In genomic region chr2:36462311-36462710, GRCh38 we compare ENCODE assay signal across 21 cellular contexts.
DNase-seq lines count a peak whose midpoint lies in the region; ATAC-seq and TF ChIP-seq lines count a peak whose summit lies in the region.
"Had no signal": no experiment of that assay in that cellular context is flagged by ENCODE, and none has a peak within 500 bp of the region (broad histone marks: within the 10 kb centered on the region; RNA-seq: fewer than 3 reads in every experiment).

No MANE protein-coding gene starts in this region.

- no peak overlapping the region for H3K4me2 ChIP-seq in osteoblast (ENCODE audit: insufficient read depth, low read length)

- H3K4me1 ChIP-seq in ACC112 (ENCODE audit: control insufficient read depth, insufficient read depth, low read length, unreplicated experiment) (peaks cover 61% of the 10 kb centered on the region), RWPE2 (ENCODE audit: insufficient read depth, poor library complexity, severe bottlenecking) (peaks cover 36% of the 10 kb centered on the region), esophagus muscularis mucosa (peaks cover 36 to 71% (median 62%) of the 10 kb centered on the region in 4 donors), osteoblast (ENCODE audit: insufficient read depth, low read length) (peaks cover 72% of the 10 kb centered on the region), gastrocnemius medialis (peaks cover 32 to 33% of the 10 kb centered on the region in 2 donors)

- TF ChIP-seq EP300 in esophagus muscularis mucosa (IDR thresholded peaks at IDR 0.05): no peak

- TF ChIP-seq POLR2A in esophagus muscularis mucosa (IDR thresholded peaks at IDR 0.05; ENCODE audit: low read depth): no peak
- TF ChIP-seq POLR2A in gastrocnemius medialis (IDR thresholded peaks at IDR 0.05): no peak

- intact Hi-C loops in esophagus muscularis mucosa (cut with DNase I) (no loop called here), gastrocnemius medialis (cut with DNase I; ENCODE audit: low total_unique reads) (no loop called here)

- H4K20me1 ChIP-seq in osteoblast (ENCODE audit: insufficient read depth, low read length): no peaks in the 10 kb centered on the region

- 78% methylated on average over 4 of the region's 4 CpGs for WGBS in esophagus muscularis mucosa

- H2AFZ ChIP-seq in ACC112 (ENCODE audit: low read length, unreplicated experiment) (no peak overlapping the region), osteoblast (ENCODE audit: low read length) (no peak overlapping the region)

- H3K27me3 ChIP-seq in ACC112 (ENCODE audit: insufficient read depth, low read length): no peaks in the 10 kb centered on the region
- H3K27me3 ChIP-seq in RWPE2 (ENCODE audit: insufficient read depth, poor library complexity, severe bottlenecking): no peaks in the 10 kb centered on the region
- no peaks in the 10 kb centered on the region for H3K27me3 ChIP-seq in esophagus muscularis mucosa
- H3K27me3 ChIP-seq in osteoblast (ENCODE audit: insufficient read depth, low read length): no peaks in the 10 kb centered on the region
- H3K27me3 ChIP-seq in gastrocnemius medialis: no peaks in the 10 kb centered on the region
- H3K27me3 ChIP-seq: suprapubic skin had no signal

- H3K4me3 ChIP-seq in ACC112 (ENCODE audit: low read depth, low read length): no peak overlapping the region
- no peak overlapping the region for H3K4me3 ChIP-seq in RWPE2 (ENCODE audit: severe bottlenecking)
- no peak overlapping the region for H3K4me3 ChIP-seq in esophagus muscularis mucosa
- H3K4me3 ChIP-seq in osteoblast (ENCODE audit: insufficient read depth, low read length): no peak overlapping the region
- no peak overlapping the region for H3K4me3 ChIP-seq in gastrocnemius medialis
- H3K4me3 ChIP-seq: suprapubic skin had no signal

- H3K36me3 ChIP-seq in ACC112 (ENCODE audit: insufficient read depth, low read length) (peaks cover 44% of the 10 kb centered on the region), RWPE2 (ENCODE audit: low read depth) (peaks cover 68% of the 10 kb centered on the region), esophagus muscularis mucosa (peaks cover 0 to 47% (median 31%) of the 10 kb centered on the region in 4 donors), osteoblast (ENCODE audit: insufficient read depth, low read length) (peaks cover 92% of the 10 kb centered on the region), gastrocnemius medialis (peaks cover 0 to 26% of the 10 kb centered on the region in 2 donors)
- H3K36me3 ChIP-seq: WERI-Rb-1 had no signal

- in situ Hi-C loops in gastrocnemius medialis (cut with MboI; ENCODE audit: low sequenced_read_pairs in 4 of 4): no loop called here

- H3K9me3 ChIP-seq in RWPE2 (ENCODE audit: severe bottlenecking) (no peaks in the 10 kb centered on the region), esophagus muscularis mucosa (no peaks in the 10 kb centered on the region), osteoblast (ENCODE audit: low read depth, low read length) (no peaks in the 10 kb centered on the region), gastrocnemius medialis (no peaks in the 10 kb centered on the region)
- H3K9me3 ChIP-seq: suprapubic skin had no signal

- no peak for ATAC-seq in RWPE2 (ENCODE audit: low read depth)
- ATAC-seq in HG03175 (IDR thresholded peaks at IDR 0.05; ENCODE audit: unreplicated experiment): no peak
- ATAC-seq in activated CD4-positive, CD25-positive, alpha-beta regulatory T cell treated with anti-CD3 and anti-CD28 coated beads, Interleukin-2, amount 50 U/mL, for 24 hours: no peak
- ATAC-seq in gastrocnemius medialis: no peak
- ATAC-seq: natural killer cell treated with Interleukin-12 subunit alpha and Interleukin-12 subunit beta and Interleukin-15 and Interleukin-18, amount 100 ng/mL, for 72 hours had no signal

- H3K79me2 ChIP-seq in ACC112 (ENCODE audit: control insufficient read depth, insufficient read depth, low read length, unreplicated experiment): peaks cover 51% of the 10 kb centered on the region
- peaks cover 84% of the 10 kb centered on the region for H3K79me2 ChIP-seq in osteoblast (ENCODE audit: insufficient read depth, low read length)

- TF ChIP-seq CTCF in RWPE2 (IDR thresholded peaks at IDR 0.05; ENCODE audit: poor library complexity, severe bottlenecking) (no peak), esophagus muscularis mucosa (IDR thresholded peaks at IDR 0.05) (no peak), osteoblast (IDR thresholded peaks at IDR 0.05; ENCODE audit: extremely low read depth, low read depth, low read length) (no peak), gastrocnemius medialis (IDR thresholded peaks at IDR 0.05 in 4 of 5, conservative IDR thresholded peaks at IDR 0.05 in 1 of 5) (no peak)

- DNase-seq in RWPE2 (ENCODE audit: low spot score): no peak
- DNase-seq in esophagus muscularis mucosa (ENCODE audit: extremely low spot score): peak; percentile 14
- DNase-seq in osteoblast (ENCODE audit: insufficient read length, low spot score, missing footprints): no peak
- no peak for DNase-seq in gastrocnemius medialis
- no peak for DNase-seq in NCI-H2107 (lab: John Stamatoyannopoulos, UW)
- DNase-seq: ACHN; activated CD8-positive, alpha-beta T cell treated with anti-CD3 and anti-CD28 coated beads for 36 hours; activated T-cell treated with anti-CD3 and anti-CD28 coated beads, Interleukin-2, amount 50 U/mL, for 48 hours; CD4-positive, CD25-positive, alpha-beta regulatory T cell; cortex of kidney; immature natural killer cell; NCI-H1930; NK-92 treated with Interleukin-12 subunit alpha and Interleukin-12 subunit beta, amount 100 ng/mL, for 24 hours; stimulated activated CD4-positive, alpha-beta T cell treated with anti-CD3 and anti-CD28 coated beads, Interleukin-4, amount 100 ng/mL, for 4 hours; T-cell; WERI-Rb-1 had no signal

- H3K27ac ChIP-seq in ACC112 (ENCODE audit: low read depth, low read length) (peak overlapping the region; percentile 98), RWPE2 (ENCODE audit: poor library complexity, severe bottlenecking) (peak overlapping the region; percentile 97), esophagus muscularis mucosa (replicated peaks in 1 of 4) (peak overlapping the region; percentile 58 to 72 (median 69)), osteoblast (ENCODE audit: low read depth, low read length) (peak overlapping the region; percentile 90), gastrocnemius medialis (peak overlapping the region in 2 of 4 donors; percentile 47 to 57)
- H3K27ac ChIP-seq: suprapubic skin, WERI-Rb-1 had no signal
